In genomic region chr6:34391711-34392496, GRCh38 we compare ENCODE assay signal across 8 cellular contexts. TPM values are rescaled to one million over a fixed set of nuclear protein-coding genes. Genes with fewer than 3 reads are reported as not detected.
A peak's percentile ranks its signal among the peaks of the same experiment; 100 is the strongest.
DNase-seq lines count a peak whose midpoint lies in the region; ATAC-seq and TF ChIP-seq lines count a peak whose summit lies in the region.

No MANE protein-coding gene starts in this region.

- H3K9me3 Mint-ChIP-seq in Caco-2 (ENCODE audit: unreplicated experiment) = no peaks in the 10 kb centered on the region
- peaks cover 1 to 2% of the 10 kb centered on the region in 2 donors for H3K9me3 Mint-ChIP-seq in activated T-cell treated with anti-CD3 and anti-CD28 coated beads, Interleukin-2, amount 50 U/mL, for 72 hours

- peak overlapping the region; percentile 89 for H3K9ac ChIP-seq in neural cell (ENCODE audit: low read length)
- H3K9ac ChIP-seq in stomach smooth muscle (ENCODE audit: low read length in 2 of 2) = peak overlapping the region; percentile 68 to 76

- peak overlapping the region; percentile 66; the same call in 1 of the 2 replicates for H2AFZ ChIP-seq in OCI-LY7 (ENCODE audit: low read length)
- peak overlapping the region; percentile 22 for H2AFZ ChIP-seq in neural cell (ENCODE audit: low read depth, low read length)

- H3K9me2 ChIP-seq in OCI-LY7 (ENCODE audit: insufficient read depth, low read length) (no peaks in the 10 kb centered on the region), neural cell (ENCODE audit: insufficient read depth, low read length) (no peaks in the 10 kb centered on the region)

- 0 out of 2 replicates have a peak, but pooled peaks cover 8% of the 10 kb centered on the region for H4K20me1 ChIP-seq in OCI-LY7 (ENCODE audit: insufficient read depth, low read length)
- no peaks in the 10 kb centered on the region for H4K20me1 ChIP-seq in neural cell (ENCODE audit: insufficient read depth)

- no peak for TF ChIP-seq RAD21 in neural cell (conservative IDR thresholded peaks at IDR 0.05)

- H3K27me3 Mint-ChIP-seq in Caco-2 (ENCODE audit: insufficient read depth, unreplicated experiment) = no peaks in the 10 kb centered on the region
- H3K27me3 Mint-ChIP-seq in activated T-cell treated with anti-CD3 and anti-CD28 coated beads, Interleukin-2, amount 50 U/mL, for 72 hours (ENCODE audit: low read depth) = no peaks in the 10 kb centered on the region

- H3K9me3 ChIP-seq in Caco-2 (0 out of 2 replicates have a peak, but pooled peaks cover 8% of the 10 kb centered on the region), OCI-LY7 (ENCODE audit: low read length) (peaks cover 7% of the 10 kb centered on the region; the same call in 1 of the 2 replicates), neural cell (ENCODE audit: low read length) (no peaks in the 10 kb centered on the region), stomach smooth muscle (ENCODE audit: control insufficient read depth in 2 of 2, low read length in 2 of 2) (no peaks in the 10 kb centered on the region)

- H3F3A ChIP-seq in neural cell (ENCODE audit: insufficient read depth, low read length, poor library complexity, severe bottlenecking) = no peaks in the 10 kb centered on the region

- peak overlapping the region; percentile 94 for H3K4me2 ChIP-seq in OCI-LY7 (ENCODE audit: low read length)
- H3K4me2 ChIP-seq in neural cell (ENCODE audit: low read length) = peak overlapping the region; percentile 83

- intact Hi-C loops in Caco-2 (cut with micrococcal nuclease; ENCODE audit: unreplicated experiment) = loop anchor here (1.0 to 2.0 kb wide), 4 partner anchors 17 to 143 kb away; partner anchors contain the start of gene SMIM29
- intact Hi-C loops in OCI-LY7 (cut with micrococcal nuclease; ENCODE audit: unreplicated experiment) = loop anchor here (2.0 kb wide), 2 partner anchors 75 to 143 kb away; partner anchors contain the start of gene SMIM29

- TF ChIP-seq CTCF in Caco-2 (IDR thresholded peaks at IDR 0.05; ENCODE audit: insufficient read depth in 1 of 2, low read depth in 1 of 2, low read length in 1 of 2, severe bottlenecking in 1 of 2, unreplicated experiment in 1 of 2) (no peak), HL-60 (IDR thresholded peaks at IDR 0.05; ENCODE audit: insufficient read depth, low read length) (no peak), OCI-LY7 (conservative IDR thresholded peaks at IDR 0.05; ENCODE audit: low read length) (no peak), fibroblast of mammary gland (conservative IDR thresholded peaks at IDR 0.05; ENCODE audit: control insufficient read depth, insufficient read depth, low read depth, low read length) (no peak), neural cell (IDR thresholded peaks at IDR 0.05; ENCODE audit: poor library complexity, severe bottlenecking) (no peak)

- no peaks in the 10 kb centered on the region for H3K36me3 ChIP-seq in Caco-2 (ENCODE audit: control insufficient read depth, insufficient read depth, low read length)
- H3K36me3 ChIP-seq in OCI-LY7 (ENCODE audit: insufficient read depth, low read length) = peaks cover 16% of the 10 kb centered on the region
- no peaks in the 10 kb centered on the region for H3K36me3 ChIP-seq in neural cell (ENCODE audit: insufficient read depth, low read length)
- no peaks in the 10 kb centered on the region for H3K36me3 ChIP-seq in stomach smooth muscle (ENCODE audit: control insufficient read depth in 2 of 2, insufficient read depth in 2 of 2, low read length in 2 of 2)

- H3K27ac Mint-ChIP-seq in Caco-2 (ENCODE audit: unreplicated experiment) = no peak overlapping the region
- H3K27ac Mint-ChIP-seq in activated T-cell treated with anti-CD3 and anti-CD28 coated beads, Interleukin-2, amount 50 U/mL, for 72 hours = no peak overlapping the region

- POLR2A ChIA-PET in Caco-2 (lab: Charles Lee) (interaction anchor here (0.6 to 1.3 kb wide), 2 partner anchors 34 to 207 kb away, joined by 5 to 6 read pairs; partner anchors contain the start of gene RPS10), OCI-LY7 (lab: Charles Lee) (interaction anchor here (0.7 to 1.6 kb wide), 6 partner anchors 53 to 155 kb away, joined by 3 to 8 read pairs (median 3); partner anchors contain the start of gene HMGA1)

- peak; percentile 33 for ATAC-seq in GM19463 (IDR thresholded peaks at IDR 0.05; ENCODE audit: unreplicated experiment)
- ATAC-seq in activated T-cell treated with anti-CD3 and anti-CD28 coated beads, Interleukin-2, amount 50 U/mL, for 72 hours (replicated peaks in 1 of 2) = peak; percentile 32 to 41

- no peaks in the 10 kb centered on the region for H3K4me1 Mint-ChIP-seq in Caco-2 (ENCODE audit: low read depth, unreplicated experiment)
- peaks cover 20% of the 10 kb centered on the region for H3K4me1 Mint-ChIP-seq in activated T-cell treated with anti-CD3 and anti-CD28 coated beads, Interleukin-2, amount 50 U/mL, for 72 hours (ENCODE audit: low read depth)

- peaks cover 61% of the 10 kb centered on the region for H3K79me2 ChIP-seq in OCI-LY7 (ENCODE audit: insufficient read depth, low read depth, low read length)
- peaks cover 49% of the 10 kb centered on the region for H3K79me2 ChIP-seq in neural cell (replicated peaks; ENCODE audit: insufficient read depth, low read length)

- BruUV-seq in Caco-2 (replicated peaks; lab: Mats Ljungman, UMichigan) (no TSS peak), OCI-LY7 (replicated peaks; lab: Mats Ljungman, UMichigan) (no TSS peak)

- H3K4me3 Mint-ChIP-seq in Caco-2 (ENCODE audit: unreplicated experiment) = no peak overlapping the region
- no peak overlapping the region for H3K4me3 Mint-ChIP-seq in activated T-cell treated with anti-CD3 and anti-CD28 coated beads, Interleukin-2, amount 50 U/mL, for 72 hours

- no peak for TF ChIP-seq EP300 in neural cell (conservative IDR thresholded peaks at IDR 0.05; ENCODE audit: poor library complexity, severe bottlenecking)

- CTCF ChIA-PET in Caco-2 (lab: Charles Lee) (interaction anchor here (0.6 to 2.9 kb wide), 2 partner anchors 24 to 377 kb away, joined by 3 to 23 read pairs; no protein-coding TSS in a partner anchor), OCI-LY7 (lab: Charles Lee; ENCODE audit: unreplicated experiment) (interaction anchor here (0.6 kb wide), 1 partner anchor 210 kb away, joined by 3 read pairs; no protein-coding TSS in a partner anchor)

- H3K4me1 ChIP-seq in Caco-2 (no peaks in the 10 kb centered on the region), OCI-LY7 (ENCODE audit: insufficient read depth, low read length, poor library complexity, severe bottlenecking) (peaks cover 23% of the 10 kb centered on the region), stomach smooth muscle (ENCODE audit: control insufficient read depth, insufficient read depth, low read length) (peaks cover 10% of the 10 kb centered on the region)

- peak overlapping the region; percentile 93 for H3K27ac ChIP-seq in HL-60 (replicated peaks)
- peak overlapping the region; percentile 76 for H3K27ac ChIP-seq in OCI-LY7 (ENCODE audit: low read depth, low read length, poor library complexity, severe bottlenecking)
- H3K27ac ChIP-seq in neural cell (ENCODE audit: low read length) = peak overlapping the region; percentile 92
- peak overlapping the region; percentile 67 for H3K27ac ChIP-seq in stomach smooth muscle (ENCODE audit: low read length)

- H3K36me3 Mint-ChIP-seq in Caco-2 (ENCODE audit: insufficient read depth, unreplicated experiment) = no peaks in the 10 kb centered on the region
- peaks cover 1 to 9% of the 10 kb centered on the region in 2 donors for H3K36me3 Mint-ChIP-seq in activated T-cell treated with anti-CD3 and anti-CD28 coated beads, Interleukin-2, amount 50 U/mL, for 72 hours (ENCODE audit: insufficient read depth in 2 of 2)

- no peaks in the 10 kb centered on the region for H3K27me3 ChIP-seq in Caco-2 (replicated peaks; ENCODE audit: control insufficient read depth, insufficient read depth, low read length)
- H3K27me3 ChIP-seq in HL-60 (ENCODE audit: insufficient read depth, poor library complexity, severe bottlenecking) = no peaks in the 10 kb centered on the region
- no peaks in the 10 kb centered on the region for H3K27me3 ChIP-seq in neural cell (ENCODE audit: insufficient read depth, low read depth, low read length)
- H3K27me3 ChIP-seq in stomach smooth muscle (ENCODE audit: control insufficient read depth in 1 of 2, insufficient read depth in 2 of 2, low read length in 2 of 2) = no peaks in the 10 kb centered on the region

- H3K4me3 ChIP-seq in Caco-2 (ENCODE audit: low read depth, low read length) = peak overlapping the region; percentile 81
- H3K4me3 ChIP-seq in HL-60 (replicated peaks; ENCODE audit: insufficient read depth, low read length) = peak overlapping the region; percentile 85
- H3K4me3 ChIP-seq in OCI-LY7 (ENCODE audit: low read depth, low read length, poor library complexity, severe bottlenecking) = peak overlapping the region; percentile 85
- peak overlapping the region; percentile 54 for H3K4me3 ChIP-seq in fibroblast of mammary gland (ENCODE audit: control insufficient read depth, low read depth, low read length)
- peak overlapping the region; percentile 97 for H3K4me3 ChIP-seq in neural cell (ENCODE audit: low read length)
- peak overlapping the region; percentile 52 to 91 for H3K4me3 ChIP-seq in stomach smooth muscle (ENCODE audit: low read length in 2 of 2)

- peak; percentile 61 to 70 for DNase-seq in Caco-2
- peak in 1 of 2 experiments; percentile 59 for DNase-seq in HL-60 (ENCODE audit: low read depth in 1 of 2, low spot score in 1 of 2)
- peak; percentile 76 for DNase-seq in OCI-LY7 (ENCODE audit: low spot score)
- peak; percentile 44 to 64 for DNase-seq in activated T-cell treated with anti-CD3 and anti-CD28 coated beads, Interleukin-2, amount 50 U/mL, for 72 hours
- peak; percentile 42 for DNase-seq in fibroblast of mammary gland (ENCODE audit: low read depth)

TF ChIP-seq in neural cell, 6 proteins besides CTCF, POLR2A, EP300 and RAD21 (continues in another document):
- peak; percentile 89 for TF ChIP-seq MXI1 (conservative IDR thresholded peaks at IDR 0.05; ENCODE audit: poor library complexity, severe bottlenecking)
- no peak for TF ChIP-seq SMC3 (conservative IDR thresholded peaks at IDR 0.05; ENCODE audit: poor library complexity)
- peak; percentile 56 for TF ChIP-seq POLR2AphosphoS5 (IDR thresholded peaks at IDR 0.05)
- no peak for TF ChIP-seq EZH2 (IDR thresholded peaks at IDR 0.05; ENCODE audit: borderline replicate concordance, insufficient read depth, low read length, poor library complexity, severe bottlenecking)

RNA-seq across cellular contexts. Expression of gene NUDT3, which starts 0.6 kb away (rescaled TPM):
- total RNA-seq in Caco-2 (2022) = 22.3 and 22.9 TPM in 2 replicates
- 26.8 and 30.7 TPM in 2 replicates for total RNA-seq in OCI-LY7 (2014; rRNA removed; shearing (Covaris generic))
- 43.0 and 49.4 TPM in 2 replicates for total RNA-seq in OCI-LY7 (2022)
- total RNA-seq in activated T-cell treated with anti-CD3 and anti-CD28 coated beads, Interleukin-2, amount 50 U/mL, for 72 hours = 10 to 100 TPM; 11.1 to 13.7 TPM
- 80.2 and 87.5 TPM in 2 replicates for polyA plus RNA-seq in neural cell
- 146 and 173 TPM in 2 replicates for polyA minus RNA-seq in neural cell

RNA-seq across cellular contexts. Expression of gene RPS10, which starts 34.0 kb away (rescaled TPM):
- total RNA-seq in Caco-2 (2022) (1,650 and 1,752 TPM in 2 replicates), OCI-LY7 (2022) (1,615 and 1,714 TPM in 2 replicates)
- total RNA-seq in OCI-LY7 (2014; rRNA removed; shearing (Covaris generic)) = 2,738 and 2,938 TPM in 2 replicates
- 1,000 to 10,000 TPM; 2,209 to 2,226 TPM for total RNA-seq in activated T-cell treated with anti-CD3 and anti-CD28 coated beads, Interleukin-2, amount 50 U/mL, for 72 hours
- 3,258 and 3,413 TPM in 2 replicates for polyA plus RNA-seq in neural cell
- 989 and 999 TPM in 2 replicates for polyA minus RNA-seq in neural cell
